In genomic region chr4:168722391-168722790, GRCh38 we compare ENCODE assay signal across 22 cellular contexts.
A peak's percentile ranks its signal among the peaks of the same experiment; 100 is the strongest.
DNase-seq lines count a peak whose midpoint lies in the region; ATAC-seq and TF ChIP-seq lines count a peak whose summit lies in the region.
"Had no signal": no experiment of that assay in that cellular context is flagged by ENCODE, and none has a peak within 500 bp of the region (broad histone marks: within the 10 kb centered on the region; RNA-seq: fewer than 3 reads in every experiment).

No MANE protein-coding gene starts in this region.

- peaks cover 3 to 22% (median 10%) of the 10 kb centered on the region in 4 donors for H3K4me1 Mint-ChIP-seq in naive thymus-derived CD8-positive, alpha-beta T cell

- peak; percentile 45 for DNase-seq in Jurkat, Clone E6-1 (ENCODE audit: low read depth, low spot score)
- DNase-seq in brain microvascular endothelial cell (no peak), osteoblast (ENCODE audit: insufficient read length, low spot score, missing footprints) (no peak), KBM-7 (no peak), DMS79 treated with DMSO at 0.1 percent for 48 hours (lab: John Stamatoyannopoulos, UW) (no peak), SW 1271 (lab: John Stamatoyannopoulos, UW) (no peak)
- DNase-seq in naive thymus-derived CD8-positive, alpha-beta T cell, result no peak
- DNase-seq: activated CD8-positive, alpha-beta T cell treated with anti-CD3 and anti-CD28 coated beads for 36 hours; activated T-cell treated with anti-CD3 and anti-CD28 coated beads, Interleukin-2, amount 50 U/mL, for 48 hours; NCI-H1092; NCI-H2107; NCI-H524 treated with DMSO at 0.1 percent for 48 hours; nucleus accumbens; right cardiac atrium; stimulated activated CD4-positive, alpha-beta T cell treated with anti-CD3 and anti-CD28 coated beads, Interleukin-2, amount 100 ng/mL, for 24 hours had no signal

- H3K27me3 Mint-ChIP-seq in naive thymus-derived CD8-positive, alpha-beta T cell, result peaks cover 0 to 25% (median 3%) of the 10 kb centered on the region in 5 donors

- H3K27ac Mint-ChIP-seq in naive thymus-derived CD8-positive, alpha-beta T cell, result no peak overlapping the region
- H3K27ac Mint-ChIP-seq: activated CD8-positive, alpha-beta T cell treated with anti-CD3 and anti-CD28 coated beads for 36 hours; B cell; IgD-negative memory B cell had no signal

- H3K4me1 ChIP-seq in BLaER1 treated with 17β-estradiol and CSF1 and Interleukin-3, amounts not matched to agents 10 nM and 100 nM, result peaks cover 0 to 71% (median 30%) of the 10 kb centered on the region in 10 experiments; a peak in 12 of 20 replicates
- H3K4me1 ChIP-seq in osteoblast (ENCODE audit: insufficient read depth, low read length), result peaks cover 47% of the 10 kb centered on the region

- H3K36me3 ChIP-seq in BLaER1 treated with 17β-estradiol and CSF1 and Interleukin-3, amounts not matched to agents 10 nM and 100 nM, result no peaks in the 10 kb centered on the region
- no peaks in the 10 kb centered on the region for H3K36me3 ChIP-seq in brain microvascular endothelial cell (replicated peaks)
- peaks cover 23% of the 10 kb centered on the region for H3K36me3 ChIP-seq in osteoblast (ENCODE audit: insufficient read depth, low read length)
- H3K36me3 ChIP-seq: adrenal gland, suprapubic skin had no signal

- peaks cover 4% of the 10 kb centered on the region for H3K79me2 ChIP-seq in osteoblast (ENCODE audit: insufficient read depth, low read length)

- H3K4me3 Mint-ChIP-seq in naive thymus-derived CD8-positive, alpha-beta T cell, result no peak overlapping the region
- H3K4me3 Mint-ChIP-seq: activated CD8-positive, alpha-beta T cell treated with anti-CD3 and anti-CD28 coated beads for 36 hours; B cell; IgD-negative memory B cell had no signal

- ATAC-seq in naive thymus-derived CD8-positive, alpha-beta T cell, result no peak
- ATAC-seq: activated CD8-positive, alpha-beta T cell treated with anti-CD3 and anti-CD28 coated beads for 36 hours had no signal

- peak overlapping the region in 7 of 11 experiments; percentile 10 to 76 (median 72); a peak in 12 of 22 replicates for H3K4me2 ChIP-seq in BLaER1 treated with 17β-estradiol and CSF1 and Interleukin-3, amounts not matched to agents 10 nM and 100 nM
- peak overlapping the region; percentile 25 for H3K4me2 ChIP-seq in osteoblast (ENCODE audit: insufficient read depth, low read length)

- no peaks in the 10 kb centered on the region for H4K20me1 ChIP-seq in BLaER1 treated with 17β-estradiol and CSF1 and Interleukin-3, amounts not matched to agents 10 nM and 100 nM
- no peaks in the 10 kb centered on the region for H4K20me1 ChIP-seq in osteoblast (ENCODE audit: insufficient read depth, low read length)

- peaks cover 6 to 16% (median 8%) of the 10 kb centered on the region in 11 experiments; a peak in 20 of 22 replicates for H3K9me3 ChIP-seq in BLaER1 treated with 17β-estradiol and CSF1 and Interleukin-3, amounts not matched to agents 10 nM and 100 nM (replicated peaks in 1 of 11)
- no peaks in the 10 kb centered on the region for H3K9me3 ChIP-seq in osteoblast (ENCODE audit: low read depth, low read length)
- H3K9me3 ChIP-seq: adrenal gland, suprapubic skin had no signal

- H3K27ac ChIP-seq in BLaER1 treated with 17β-estradiol and CSF1 and Interleukin-3, amounts not matched to agents 10 nM and 100 nM, result peak overlapping the region in 4 of 11 experiments; percentile 43 to 73 (median 62); a peak in 8 of 22 replicates
- H3K27ac ChIP-seq in brain microvascular endothelial cell (peak overlapping the region; percentile 18), osteoblast (ENCODE audit: low read depth, low read length) (peak overlapping the region; percentile 69)
- H3K27ac ChIP-seq: SK-N-MC, suprapubic skin had no signal

- peaks cover 0 to 3% (median 0%) of the 10 kb centered on the region in 3 donors for H3K36me3 Mint-ChIP-seq in naive thymus-derived CD8-positive, alpha-beta T cell
- H3K36me3 Mint-ChIP-seq: IgD-negative memory B cell had no signal

- no peak overlapping the region for H3K4me3 ChIP-seq in BLaER1 treated with 17β-estradiol and CSF1 and Interleukin-3, amounts not matched to agents 10 nM and 100 nM
- H3K4me3 ChIP-seq in Jurkat, Clone E6-1 (ENCODE audit: low read length), result no peak overlapping the region
- H3K4me3 ChIP-seq in brain microvascular endothelial cell (ENCODE audit: low read depth, low read length) (no peak overlapping the region), osteoblast (ENCODE audit: insufficient read depth, low read length) (no peak overlapping the region)
- H3K4me3 ChIP-seq: adrenal gland, GM12878, SK-N-MC, suprapubic skin had no signal

- H3K27me3 ChIP-seq in BLaER1 treated with 17β-estradiol and CSF1 and Interleukin-3, amounts not matched to agents 10 nM and 100 nM, result no peaks in the 10 kb centered on the region
- H3K27me3 ChIP-seq in brain microvascular endothelial cell (replicated peaks), result no peaks in the 10 kb centered on the region
- no peaks in the 10 kb centered on the region for H3K27me3 ChIP-seq in osteoblast (ENCODE audit: insufficient read depth, low read length)
- H3K27me3 ChIP-seq: adrenal gland, suprapubic skin had no signal

- H3K9me3 Mint-ChIP-seq in naive thymus-derived CD8-positive, alpha-beta T cell, result peaks cover 0 to 9% (median under 1%) of the 10 kb centered on the region in 9 donors

- H3K9ac ChIP-seq in BLaER1 treated with 17β-estradiol and CSF1 and Interleukin-3, amounts not matched to agents 10 nM and 100 nM, result peak overlapping the region in 1 of 11 experiments; percentile 2; a peak in 2 of 22 replicates

- no peak overlapping the region for H2AFZ ChIP-seq in osteoblast (ENCODE audit: low read length)

- POLR2A ChIA-PET in naive thymus-derived CD8-positive, alpha-beta T cell (lab: Charles Lee), result no interaction called here

- TF ChIP-seq CTCF in brain microvascular endothelial cell (IDR thresholded peaks at IDR 0.05; ENCODE audit: low read depth, low read length, missing control alignments), result no peak
- TF ChIP-seq CTCF in osteoblast (IDR thresholded peaks at IDR 0.05; ENCODE audit: extremely low read depth, low read depth, low read length), result no peak

- in situ Hi-C loops in brain microvascular endothelial cell (cut with HindIII; ENCODE audit: low pct_ligation_motif_present, low sequenced_read_pairs), result no loop called here
- in situ Hi-C loops in KBM-7 (cut with MboI; ENCODE audit: low pct_unique_long_range_greater_than_20kb, low sequenced_read_pairs), result no loop called here
